ENCODE assay signal across 28 cellular contexts in the genomic region with DNA sequence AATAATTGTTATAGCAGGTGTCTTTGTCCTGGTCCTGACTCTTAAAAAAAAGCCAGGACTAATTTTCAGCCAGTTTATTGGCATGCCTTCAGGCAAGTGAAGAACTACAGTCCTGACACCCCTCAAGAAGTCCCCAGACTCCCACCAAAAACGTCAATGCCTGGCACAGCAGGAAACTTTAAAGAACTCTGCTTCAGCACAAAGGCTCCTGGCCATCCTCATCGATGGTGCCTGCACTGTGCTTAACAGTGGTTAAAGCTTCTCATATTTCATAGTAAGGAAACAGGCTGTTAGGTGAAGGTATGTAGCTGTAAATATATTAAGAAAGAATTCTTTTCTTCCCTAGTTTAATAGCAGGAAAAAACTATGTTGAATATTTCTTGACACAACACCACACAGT.
"Had no signal": no experiment of that assay in that cellular context is flagged by ENCODE, and none has a peak within 500 bp of the region (broad histone marks: within the 10 kb centered on the region; RNA-seq: fewer than 3 reads in every experiment).

No MANE protein-coding gene starts in this region.

- H3K27me3 Mint-ChIP-seq: activated CD4-positive, alpha-beta memory T cell treated with anti-CD3 and anti-CD28 coated beads, Interleukin-2, amount 10 ng/mL, durations not matched to agents 7 days and 5 days; activated CD4-positive, alpha-beta T cell treated with anti-CD3 and anti-CD28 coated beads, Interleukin-2, amount 10 ng/mL, durations not matched to agents 7 days and 5 days; activated naive CD4-positive, alpha-beta T cell treated with anti-CD3 and anti-CD28 coated beads, Interleukin-2, amount 10 ng/mL, durations not matched to agents 7 days and 5 days; activated naive CD8-positive, alpha-beta T cell treated with anti-CD3 and anti-CD28 coated beads, Interleukin-2, amount 10 ng/mL, durations not matched to agents 7 days and 5 days; naive B cell had no signal

- H3K4me3 ChIP-seq: heart right ventricle, psoas muscle, sigmoid colon, stomach, tibial nerve had no signal

- H3K27ac Mint-ChIP-seq: activated CD4-positive, alpha-beta memory T cell treated with anti-CD3 and anti-CD28 coated beads, Interleukin-2, amount 10 ng/mL, durations not matched to agents 7 days and 5 days; activated CD4-positive, alpha-beta T cell treated with anti-CD3 and anti-CD28 coated beads, Interleukin-2, amount 10 ng/mL, durations not matched to agents 7 days and 5 days; activated naive CD4-positive, alpha-beta T cell treated with anti-CD3 and anti-CD28 coated beads, Interleukin-2, amount 10 ng/mL, durations not matched to agents 7 days and 5 days; activated naive CD8-positive, alpha-beta T cell treated with anti-CD3 and anti-CD28 coated beads, Interleukin-2, amount 10 ng/mL, durations not matched to agents 7 days and 5 days; activated T-cell treated with anti-CD3 and anti-CD28 coated beads, Interleukin-2, amount 50 U/mL, for 24 hours; mesothelial cell of epicardium; stimulated activated naive B cell treated with anti-CD40 and anti-IgM and Interleukin-4, amounts not matched to agents 10 μg/mL and 1 μg/mL and 100 μg/mL, for 72 hours had no signal

- H3K27ac ChIP-seq: esophagus muscularis mucosa, heart right ventricle, parathyroid adenoma, psoas muscle, sigmoid colon, stomach, tibial nerve had no signal

- H3K36me3 ChIP-seq: esophagus muscularis mucosa, heart right ventricle, sigmoid colon, stomach, tibial nerve had no signal

- H3K9ac ChIP-seq: parathyroid adenoma had no signal

- ATAC-seq: heart right ventricle; left cardiac atrium; left ventricle myocardium superior; psoas muscle; stimulated activated naive B cell treated with anti-CD40 and anti-IgM and Interleukin-4, amounts not matched to agents 10 μg/mL and 1 μg/mL and 100 μg/mL, for 72 hours had no signal

- H3K4me3 Mint-ChIP-seq: activated CD4-positive, alpha-beta memory T cell treated with anti-CD3 and anti-CD28 coated beads, Interleukin-2, amount 10 ng/mL, durations not matched to agents 7 days and 5 days; activated CD4-positive, alpha-beta T cell treated with anti-CD3 and anti-CD28 coated beads, Interleukin-2, amount 10 ng/mL, durations not matched to agents 7 days and 5 days; activated naive CD4-positive, alpha-beta T cell treated with anti-CD3 and anti-CD28 coated beads, Interleukin-2, amount 10 ng/mL, durations not matched to agents 7 days and 5 days; activated naive CD8-positive, alpha-beta T cell treated with anti-CD3 and anti-CD28 coated beads, Interleukin-2, amount 10 ng/mL, durations not matched to agents 7 days and 5 days; activated T-cell treated with anti-CD3 and anti-CD28 coated beads, Interleukin-2, amount 50 U/mL, for 24 hours; mesothelial cell of epicardium; naive B cell; stimulated activated naive B cell treated with anti-CD40 and anti-IgM and Interleukin-4, amounts not matched to agents 10 μg/mL and 1 μg/mL and 100 μg/mL, for 72 hours had no signal

- DNase-seq: activated CD4-positive, alpha-beta memory T cell treated with anti-CD3 and anti-CD28 coated beads, Interleukin-2, amount 10 ng/mL, durations not matched to agents 7 days and 5 days; activated CD4-positive, alpha-beta T cell treated with anti-CD3 and anti-CD28 coated beads for 1 hour; activated CD4-positive, alpha-beta T cell treated with anti-CD3 and anti-CD28 coated beads, Interleukin-2, amount 10 ng/mL, durations not matched to agents 7 days and 5 days; activated CD8-positive, alpha-beta memory T cell treated with anti-CD3 and anti-CD28 coated beads, Interleukin-2, amount 50 U/mL, for 48 hours; activated gamma-delta T cell; activated naive CD4-positive, alpha-beta T cell treated with anti-CD3 and anti-CD28 coated beads, Interleukin-2, amount 10 ng/mL, durations not matched to agents 7 days and 5 days; activated naive CD8-positive, alpha-beta T cell treated with anti-CD3 and anti-CD28 coated beads, Interleukin-2, amount 10 ng/mL, durations not matched to agents 7 days and 5 days; activated T-cell treated with anti-CD3 and anti-CD28 coated beads, Interleukin-2, amount 50 U/mL, for 24 hours; amygdala; caudate nucleus; cortex of kidney; foreskin melanocyte; heart right ventricle; left cardiac atrium; left ventricle myocardium superior; naive B cell; occipital lobe; psoas muscle; sigmoid colon; small intestine; stimulated activated CD4-positive, alpha-beta T cell treated with anti-CD3 and anti-CD28 coated beads, Interleukin-1b, Interleukin-23, amount 100 ng/mL, for 48 hours; stimulated activated naive B cell treated with anti-CD40 and anti-IgM and Interleukin-4, amounts not matched to agents 10 μg/mL and 1 μg/mL and 100 μg/mL, for 72 hours; stomach; T-helper 2 cell had no signal

- H3K9me3 ChIP-seq: esophagus muscularis mucosa, heart right ventricle, psoas muscle, sigmoid colon, stomach, tibial nerve had no signal

- H3K4me1 ChIP-seq: parathyroid adenoma, psoas muscle, tibial nerve had no signal

- H3K4me1 Mint-ChIP-seq: activated CD4-positive, alpha-beta memory T cell treated with anti-CD3 and anti-CD28 coated beads, Interleukin-2, amount 10 ng/mL, durations not matched to agents 7 days and 5 days; activated CD4-positive, alpha-beta T cell treated with anti-CD3 and anti-CD28 coated beads, Interleukin-2, amount 10 ng/mL, durations not matched to agents 7 days and 5 days; activated naive CD4-positive, alpha-beta T cell treated with anti-CD3 and anti-CD28 coated beads, Interleukin-2, amount 10 ng/mL, durations not matched to agents 7 days and 5 days; activated naive CD8-positive, alpha-beta T cell treated with anti-CD3 and anti-CD28 coated beads, Interleukin-2, amount 10 ng/mL, durations not matched to agents 7 days and 5 days; naive B cell; stimulated activated naive B cell treated with anti-CD40 and anti-IgM and Interleukin-4, amounts not matched to agents 10 μg/mL and 1 μg/mL and 100 μg/mL, for 72 hours had no signal

- H3K9me3 Mint-ChIP-seq: activated CD4-positive, alpha-beta memory T cell treated with anti-CD3 and anti-CD28 coated beads, Interleukin-2, amount 10 ng/mL, durations not matched to agents 7 days and 5 days; activated CD4-positive, alpha-beta T cell treated with anti-CD3 and anti-CD28 coated beads, Interleukin-2, amount 10 ng/mL, durations not matched to agents 7 days and 5 days; activated naive CD4-positive, alpha-beta T cell treated with anti-CD3 and anti-CD28 coated beads, Interleukin-2, amount 10 ng/mL, durations not matched to agents 7 days and 5 days; activated naive CD8-positive, alpha-beta T cell treated with anti-CD3 and anti-CD28 coated beads, Interleukin-2, amount 10 ng/mL, durations not matched to agents 7 days and 5 days; activated T-cell treated with anti-CD3 and anti-CD28 coated beads, Interleukin-2, amount 50 U/mL, for 24 hours; mesothelial cell of epicardium; naive B cell; stimulated activated naive B cell treated with anti-CD40 and anti-IgM and Interleukin-4, amounts not matched to agents 10 μg/mL and 1 μg/mL and 100 μg/mL, for 72 hours had no signal

- H2AFZ ChIP-seq: parathyroid adenoma had no signal

- H3K79me2 ChIP-seq: parathyroid adenoma had no signal

- H3K36me3 Mint-ChIP-seq: activated naive CD4-positive, alpha-beta T cell treated with anti-CD3 and anti-CD28 coated beads, Interleukin-2, amount 10 ng/mL, durations not matched to agents 7 days and 5 days; activated naive CD8-positive, alpha-beta T cell treated with anti-CD3 and anti-CD28 coated beads, Interleukin-2, amount 10 ng/mL, durations not matched to agents 7 days and 5 days; mesothelial cell of epicardium; naive B cell; stimulated activated naive B cell treated with anti-CD40 and anti-IgM and Interleukin-4, amounts not matched to agents 10 μg/mL and 1 μg/mL and 100 μg/mL, for 72 hours had no signal

- H3K27me3 ChIP-seq: esophagus muscularis mucosa, sigmoid colon, stomach, tibial nerve had no signal
